ENCODE assay signal across 24 cellular contexts in genomic region chr11:28524098-28524497, GRCh38.
"Had no signal": no experiment of that assay in that cellular context is flagged by ENCODE, and none has a peak within 500 bp of the region (broad histone marks: within the 10 kb centered on the region; RNA-seq: fewer than 3 reads in every experiment).

No MANE protein-coding gene starts in this region.

- H3K9me3 ChIP-seq: neutrophil had no signal

- H3K79me2 ChIP-seq: parathyroid adenoma had no signal

- H3K36me3 ChIP-seq: ascending aorta, breast epithelium, esophagus muscularis mucosa, gastrocnemius medialis, neutrophil, right lobe of liver, tibial artery had no signal

- H3K27ac ChIP-seq: ascending aorta, breast epithelium, coronary artery, esophagus muscularis mucosa, gastrocnemius medialis, neutrophil, parathyroid adenoma, right lobe of liver, tibial artery, VCaP had no signal

- H3K27me3 ChIP-seq: ascending aorta, breast epithelium, esophagus muscularis mucosa, gastrocnemius medialis, neutrophil, right lobe of liver, tibial artery had no signal

- ATAC-seq: activated CD4-positive, CD25-positive, alpha-beta regulatory T cell treated with anti-CD3 and anti-CD28 coated beads, Interleukin-2, amount 50 U/mL, for 24 hours; activated CD8-positive, alpha-beta memory T cell treated with anti-CD3 and anti-CD28 coated beads, Interleukin-2, amount 10 ng/mL, durations not matched to agents 7 days and 5 days; activated CD8-positive, alpha-beta T cell treated with anti-CD3 and anti-CD28 coated beads for 36 hours; gastrocnemius medialis; left colon; natural killer cell treated with Interleukin-12 subunit alpha and Interleukin-12 subunit beta and Interleukin-15 and Interleukin-18, amount 100 ng/mL, for 72 hours; right lobe of liver; stimulated activated effector memory CD8-positive, alpha-beta T cell treated with anti-CD3 and anti-CD28 coated beads, Interleukin-12 subunit alpha, Interleukin-12 subunit beta, amount 100 ng/mL, for 72 hours; stimulated activated naive CD8-positive, alpha-beta T cell treated with anti-CD3 and anti-CD28 coated beads, Interleukin-15, amount 100 ng/mL, for 72 hours had no signal

- FAIRE-seq: small intestine, urothelium cell line had no signal

- H3K4me3 ChIP-seq: ascending aorta, breast epithelium, coronary artery, esophagus muscularis mucosa, gastrocnemius medialis, right lobe of liver, tibial artery had no signal

- H3K4me1 ChIP-seq: ascending aorta, breast epithelium, esophagus muscularis mucosa, gastrocnemius medialis, parathyroid adenoma, right lobe of liver, tibial artery had no signal

- H2AFZ ChIP-seq: parathyroid adenoma had no signal

- DNase-seq: activated CD4-positive, alpha-beta T cell treated with anti-CD3 and anti-CD28 coated beads, Interleukin-2, amount 10 ng/mL, durations not matched to agents 24 days and 14 days; activated CD8-positive, alpha-beta memory T cell treated with anti-CD3 and anti-CD28 coated beads, Interleukin-2, amount 10 ng/mL, durations not matched to agents 7 days and 5 days; activated CD8-positive, alpha-beta T cell treated with anti-CD3 and anti-CD28 coated beads for 36 hours; activated gamma-delta T cell; activated T-cell treated with anti-CD3 and anti-CD28 coated beads for 4 hours; gastrocnemius medialis; hippocampal formation; left colon; right lobe of liver; small intestine; stimulated activated CD4-positive, alpha-beta T cell treated with anti-CD3 and anti-CD28 coated beads, Interleukin-2, amount 100 ng/mL, for 24 hours; stimulated activated naive CD8-positive, alpha-beta T cell treated with anti-CD3 and anti-CD28 coated beads, Interleukin-15, amount 100 ng/mL, for 72 hours; tibial artery had no signal

- H3K9ac ChIP-seq: parathyroid adenoma had no signal
